ENCODE assay signal across 1 cellular context in genomic region chr17:77327566-77328463, GRCh38.
TF ChIP-seq lines count a peak whose summit lies in the region.

No MANE protein-coding gene starts in this region.

TF ChIP-seq in IMR-90, 13 proteins besides CTCF, POLR2A, EP300 and RAD21:
- TF ChIP-seq NFE2L2 (IDR thresholded peaks at IDR 0.05; ENCODE audit: low read depth, low read length) (no peak), CHD1 (IDR thresholded peaks at IDR 0.05; ENCODE audit: low read depth, low read length) (no peak), USF2 (IDR thresholded peaks at IDR 0.05; ENCODE audit: low read depth, low read length) (no peak), CEBPB (IDR thresholded peaks at IDR 0.05; ENCODE audit: low read depth, low read length) (no peak)
